In the genomic region with DNA sequence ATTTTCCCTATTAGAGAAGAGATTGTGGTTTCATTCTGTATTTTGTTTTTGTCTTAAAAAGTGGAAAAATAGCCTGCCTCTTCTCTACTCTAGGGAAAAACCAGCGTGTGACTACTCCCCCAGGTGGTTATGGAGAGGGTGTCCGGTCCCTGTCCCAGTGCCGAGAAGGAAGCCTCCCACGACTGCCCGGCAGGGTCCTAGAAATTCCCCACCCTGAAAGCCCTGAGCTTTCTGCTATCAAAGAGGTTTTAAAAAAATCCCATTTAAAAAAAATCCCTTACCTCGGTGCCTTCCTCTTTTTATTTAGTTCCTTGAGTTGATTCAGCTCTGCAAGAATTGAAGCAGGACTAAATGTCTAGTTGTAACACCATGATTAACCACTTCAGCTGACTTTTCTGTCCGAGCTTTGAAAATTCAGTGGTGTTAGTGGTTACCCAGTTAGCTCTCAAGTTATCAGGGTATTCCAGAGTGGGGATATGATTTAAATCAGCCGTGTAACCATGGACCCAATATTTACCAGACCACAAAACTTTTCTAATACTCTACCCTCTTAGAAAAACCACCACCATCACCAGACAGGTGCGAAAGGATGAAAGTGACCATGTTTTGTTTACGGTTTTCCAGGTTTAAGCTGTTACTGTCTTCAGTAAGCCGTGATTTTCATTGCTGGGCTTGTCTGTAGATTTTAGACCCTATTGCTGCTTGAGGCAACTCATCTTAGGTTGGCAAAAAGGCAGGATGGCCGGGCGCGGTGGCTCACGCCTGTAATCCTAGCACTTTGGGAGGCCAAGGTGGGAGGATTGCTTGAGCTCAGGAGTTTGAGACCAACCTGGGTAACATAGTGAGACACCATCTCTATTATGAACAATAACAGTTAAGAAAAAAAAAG, we compare ENCODE assay signal across 13 cellular contexts. TPM values are rescaled to one million over a fixed set of nuclear protein-coding genes. Genes with fewer than 3 reads are reported as not detected.
DNase-seq lines count a peak whose midpoint lies in the region; ATAC-seq and TF ChIP-seq lines count a peak whose summit lies in the region.
"Had no signal": no experiment of that assay in that cellular context is flagged by ENCODE, and none has a peak within 500 bp of the region (broad histone marks: within the 10 kb centered on the region; RNA-seq: fewer than 3 reads in every experiment).

No MANE protein-coding gene starts in this region.

- peak; percentile 67 for TF ChIP-seq CTCF in endodermal cell (conservative IDR thresholded peaks at IDR 0.05)
- no peak for TF ChIP-seq CTCF in glutamatergic neuron (IDR thresholded peaks at IDR 0.05; ENCODE audit: partially characterized antibody, unreplicated experiment)

- H3K4me1 ChIP-seq in endodermal cell (ENCODE audit: control insufficient read depth, insufficient read depth, low read length), result peaks cover 3% of the 10 kb centered on the region

- WGBS in endodermal cell (ENCODE audit: insufficient coverage in 1 of 2, insufficient read length in 1 of 2), 2 experiments, result 85 to 89% methylated on average over 8 to 15 of the region's 15 CpGs

- H3K4me1 Mint-ChIP-seq in activated naive CD4-positive, alpha-beta T cell treated with anti-CD3 and anti-CD28 coated beads, Interleukin-2, amount 50 U/mL, for 24 hours, result peaks cover 71% of the 10 kb centered on the region
- H3K4me1 Mint-ChIP-seq in endodermal cell, result peaks cover 5% of the 10 kb centered on the region
- peaks cover 20% of the 10 kb centered on the region for H3K4me1 Mint-ChIP-seq in stimulated activated memory B cell treated with anti-CD40 and anti-IgM and Interleukin-4, amounts not matched to agents 10 μg/mL and 1 μg/mL and 100 μg/mL, for 72 hours
- H3K4me1 Mint-ChIP-seq in immature natural killer cell, result peaks cover 13 to 38% of the 10 kb centered on the region in 2 donors
- peaks cover 11% of the 10 kb centered on the region for H3K4me1 Mint-ChIP-seq in glutamatergic neuron (ENCODE audit: low read depth, unreplicated experiment)

- no peaks in the 10 kb centered on the region for H3K27me3 ChIP-seq in endodermal cell (ENCODE audit: control insufficient read depth, insufficient read depth, low read length, poor library complexity, severe bottlenecking)

- peak overlapping the region; percentile 73 for H3K27ac ChIP-seq in KOPT-K1 (ENCODE audit: low read depth, low read length, poor library complexity, severe bottlenecking)
- H3K27ac ChIP-seq in endodermal cell (ENCODE audit: low read depth, low read length), result no peak overlapping the region
- H3K27ac ChIP-seq: C4-2B had no signal

- H3K27ac Mint-ChIP-seq in activated naive CD4-positive, alpha-beta T cell treated with anti-CD3 and anti-CD28 coated beads, Interleukin-2, amount 50 U/mL, for 24 hours, result peak overlapping the region; percentile 46
- H3K27ac Mint-ChIP-seq in endodermal cell, result no peak overlapping the region
- H3K27ac Mint-ChIP-seq in stimulated activated memory B cell treated with anti-CD40 and anti-IgM and Interleukin-4, amounts not matched to agents 10 μg/mL and 1 μg/mL and 100 μg/mL, for 72 hours, result peak overlapping the region; percentile 53
- H3K27ac Mint-ChIP-seq in immature natural killer cell, result peak overlapping the region in 2 of 6 donors; percentile 57 to 84
- H3K27ac Mint-ChIP-seq in glutamatergic neuron (ENCODE audit: unreplicated experiment), result no peak overlapping the region
- H3K27ac Mint-ChIP-seq: activated B cell treated with CpG ODN at 0.5 μM for 24 hours had no signal

- peak; percentile 47 for ATAC-seq in stimulated activated memory B cell treated with anti-CD40 and anti-IgM and Interleukin-4, amounts not matched to agents 10 μg/mL and 1 μg/mL and 100 μg/mL, for 72 hours

- H3K36me3 ChIP-seq in KOPT-K1 (ENCODE audit: insufficient read depth, low read length) (no peaks in the 10 kb centered on the region), endodermal cell (ENCODE audit: control insufficient read depth, insufficient read depth, low read length) (no peaks in the 10 kb centered on the region)

- H3K9me3 Mint-ChIP-seq in activated naive CD4-positive, alpha-beta T cell treated with anti-CD3 and anti-CD28 coated beads, Interleukin-2, amount 50 U/mL, for 24 hours, result no peaks in the 10 kb centered on the region
- H3K9me3 Mint-ChIP-seq in endodermal cell (no peaks in the 10 kb centered on the region), immature natural killer cell (no peaks in the 10 kb centered on the region), glutamatergic neuron (ENCODE audit: unreplicated experiment) (peaks cover 3% of the 10 kb centered on the region)
- no peaks in the 10 kb centered on the region for H3K9me3 Mint-ChIP-seq in stimulated activated memory B cell treated with anti-CD40 and anti-IgM and Interleukin-4, amounts not matched to agents 10 μg/mL and 1 μg/mL and 100 μg/mL, for 72 hours
- H3K9me3 Mint-ChIP-seq: activated B cell treated with CpG ODN at 0.5 μM for 24 hours had no signal

- H3K4me3 Mint-ChIP-seq in activated naive CD4-positive, alpha-beta T cell treated with anti-CD3 and anti-CD28 coated beads, Interleukin-2, amount 50 U/mL, for 24 hours, result no peak overlapping the region
- no peak overlapping the region for H3K4me3 Mint-ChIP-seq in endodermal cell
- no peak overlapping the region for H3K4me3 Mint-ChIP-seq in stimulated activated memory B cell treated with anti-CD40 and anti-IgM and Interleukin-4, amounts not matched to agents 10 μg/mL and 1 μg/mL and 100 μg/mL, for 72 hours
- peak overlapping the region in 1 of 5 donors; percentile 29 for H3K4me3 Mint-ChIP-seq in immature natural killer cell
- H3K4me3 Mint-ChIP-seq in glutamatergic neuron (ENCODE audit: unreplicated experiment), result no peak overlapping the region
- H3K4me3 Mint-ChIP-seq: activated B cell treated with CpG ODN at 0.5 μM for 24 hours had no signal

- H3K9me3 ChIP-seq in KOPT-K1 (ENCODE audit: insufficient read depth, low read length, poor library complexity, severe bottlenecking) (no peaks in the 10 kb centered on the region), endodermal cell (ENCODE audit: control insufficient read depth, low read length) (no peaks in the 10 kb centered on the region)

- no peaks in the 10 kb centered on the region for H3K27me3 Mint-ChIP-seq in activated naive CD4-positive, alpha-beta T cell treated with anti-CD3 and anti-CD28 coated beads, Interleukin-2, amount 50 U/mL, for 24 hours
- no peaks in the 10 kb centered on the region for H3K27me3 Mint-ChIP-seq in endodermal cell (ENCODE audit: insufficient read depth)
- H3K27me3 Mint-ChIP-seq in stimulated activated memory B cell treated with anti-CD40 and anti-IgM and Interleukin-4, amounts not matched to agents 10 μg/mL and 1 μg/mL and 100 μg/mL, for 72 hours, result no peaks in the 10 kb centered on the region
- H3K27me3 Mint-ChIP-seq in immature natural killer cell (ENCODE audit: low read depth in 3 of 3), result peaks cover 1 to 3% (median 2%) of the 10 kb centered on the region in 3 donors
- H3K27me3 Mint-ChIP-seq in glutamatergic neuron (ENCODE audit: unreplicated experiment), result peaks cover 1% of the 10 kb centered on the region
- H3K27me3 Mint-ChIP-seq: activated B cell treated with CpG ODN at 0.5 μM for 24 hours had no signal

- no peak overlapping the region for H3K4me3 ChIP-seq in endodermal cell (ENCODE audit: low read length)

- H3K9ac ChIP-seq in endodermal cell (ENCODE audit: extremely low read depth, low read length, poor library complexity, severe bottlenecking), result no peak overlapping the region

- H3K36me3 Mint-ChIP-seq in activated naive CD4-positive, alpha-beta T cell treated with anti-CD3 and anti-CD28 coated beads, Interleukin-2, amount 50 U/mL, for 24 hours, result no peaks in the 10 kb centered on the region
- H3K36me3 Mint-ChIP-seq in endodermal cell (ENCODE audit: low read depth) (no peaks in the 10 kb centered on the region), immature natural killer cell (no peaks in the 10 kb centered on the region), glutamatergic neuron (ENCODE audit: unreplicated experiment) (no peaks in the 10 kb centered on the region)
- H3K36me3 Mint-ChIP-seq in stimulated activated memory B cell treated with anti-CD40 and anti-IgM and Interleukin-4, amounts not matched to agents 10 μg/mL and 1 μg/mL and 100 μg/mL, for 72 hours, result no peaks in the 10 kb centered on the region

- DNase-seq in activated naive CD4-positive, alpha-beta T cell (lab: John Stamatoyannopoulos, UW), result no peak
- peak; percentile 57 for DNase-seq in endodermal cell
- DNase-seq in NCI-H1417 treated with DMSO at 0.1 percent for 48 hours (lab: John Stamatoyannopoulos, UW), result no peak
- no peak for DNase-seq in immature natural killer cell
- DNase-seq in glutamatergic neuron, result no peak
- DNase-seq: activated B cell treated with CpG ODN at 0.5 μM for 24 hours, amniotic stem cell, NCI-H748 treated with DMSO at 0.1 percent for 48 hours had no signal

RNA-seq across cellular contexts. Expression of a gene that starts 34.9 kb away (rescaled TPM):
- total RNA-seq in endodermal cell (not detected), glutamatergic neuron (ENCODE audit: unreplicated experiment) (not detected)
- not detected for polyA plus RNA-seq in endodermal cell (2013, experiment 1 of 2)
- polyA plus RNA-seq in endodermal cell (2013, experiment 2 of 2), result not detected
- polyA plus RNA-seq in immature natural killer cell, result not detected
- total RNA-seq: activated B cell treated with CpG ODN at 0.5 μM for 24 hours, myocyte had no signal

RNA-seq across cellular contexts. Expression of a gene that starts 35.1 kb away (rescaled TPM):
- total RNA-seq in endodermal cell (under 1 TPM; 0.24 to 0.35 TPM), glutamatergic neuron (ENCODE audit: unreplicated experiment) (0.07 TPM)
- polyA plus RNA-seq in endodermal cell (2013, experiment 1 of 2), result 0.14 TPM
- polyA plus RNA-seq in endodermal cell (2013, experiment 2 of 2), result 0.17 TPM
- under 1 TPM in 1 of 3 donors, not detected in 2; 0.13 TPM for polyA plus RNA-seq in immature natural killer cell
- total RNA-seq: myocyte had no signal

Comparison
In these comparisons a context has a peak if more than half of its experiments do, and no peak if none do; other contexts are left out.
1. H3K27ac Mint-ChIP-seq: peak in activated naive CD4-positive, alpha-beta T cell treated with anti-CD3 and anti-CD28 coated beads, Interleukin-2, amount 50 U/mL, for 24 hours (single experiment) and stimulated activated memory B cell treated with anti-CD40 and anti-IgM and Interleukin-4, amounts not matched to agents 10 μg/mL and 1 μg/mL and 100 μg/mL, for 72 hours (single experiment); none in endodermal cell (single experiment) and glutamatergic neuron (single experiment).